In genomic region chr4:7491915-7492314, GRCh38 we compare ENCODE assay signal across 25 cellular contexts. TPM values are rescaled to one million over a fixed set of nuclear protein-coding genes. Genes with fewer than 3 reads are reported as not detected.
"Had no signal": no experiment of that assay in that cellular context is flagged by ENCODE, and none has a peak within 500 bp of the region (broad histone marks: within the 10 kb centered on the region; RNA-seq: fewer than 3 reads in every experiment).

No MANE protein-coding gene starts in this region.

- H3K4me3 ChIP-seq: colonic mucosa, coronary artery, dorsolateral prefrontal cortex, esophagus muscularis mucosa, esophagus squamous epithelium, gastrocnemius medialis, gastroesophageal sphincter, heart left ventricle, heart right ventricle had no signal

- H3K4me1 ChIP-seq: colonic mucosa, esophagus squamous epithelium, foreskin keratinocyte, gastrocnemius medialis, heart left ventricle, heart right ventricle had no signal

- H3K36me3 ChIP-seq: colonic mucosa, esophagus muscularis mucosa, esophagus squamous epithelium, gastrocnemius medialis, gastroesophageal sphincter, heart left ventricle, heart right ventricle had no signal

- H3K27ac ChIP-seq: colonic mucosa, coronary artery, dorsolateral prefrontal cortex, epithelial cell of prostate, esophagus muscularis mucosa, esophagus squamous epithelium, foreskin keratinocyte, gastrocnemius medialis, gastroesophageal sphincter, heart left ventricle, heart right ventricle had no signal

- DNase-seq: colonic mucosa; cortex of kidney; dermis blood vessel endothelial cell; dorsolateral prefrontal cortex; effector CD4-positive, alpha-beta T cell; effector CD8-positive, alpha-beta T cell; effector memory CD4-positive, alpha-beta T cell; effector memory CD8-positive, alpha-beta T cell; endodermal cell; erythroblast; esophagus squamous epithelium; foreskin fibroblast; foreskin keratinocyte; foreskin melanocyte; gastrocnemius medialis; glutamatergic neuron; head of caudate nucleus; heart left ventricle; heart right ventricle had no signal

- H3K9me3 ChIP-seq: colonic mucosa, esophagus squamous epithelium, gastrocnemius medialis had no signal

- H3K27me3 ChIP-seq: colonic mucosa, dorsolateral prefrontal cortex, esophagus muscularis mucosa, foreskin keratinocyte, gastrocnemius medialis, gastroesophageal sphincter had no signal

RNA-seq across cellular contexts. Expression of gene PSAPL1, which starts 57.2 kb away (rescaled TPM):
- polyA plus RNA-seq: endothelial cell of umbilical vein, fibroblast of lung, heart left ventricle, heart right ventricle had no signal
